ENCODE assay signal across 15 cellular contexts in genomic region chr12:78118036-78118435, GRCh38.
DNase-seq lines count a peak whose midpoint lies in the region; ATAC-seq and TF ChIP-seq lines count a peak whose summit lies in the region.
"Had no signal": no experiment of that assay in that cellular context is flagged by ENCODE, and none has a peak within 500 bp of the region (broad histone marks: within the 10 kb centered on the region; RNA-seq: fewer than 3 reads in every experiment).

No MANE protein-coding gene starts in this region.

- no peaks in the 10 kb centered on the region for H3F3A ChIP-seq in PC-3 (ENCODE audit: low read length, unreplicated experiment)

- H3K27ac ChIP-seq in PC-3 (ENCODE audit: low read length) (no peak overlapping the region), hepatocyte (no peak overlapping the region), vagina (no peak overlapping the region)
- H3K27ac ChIP-seq: BLaER1 treated with 17β-estradiol and CSF1 and Interleukin-3, amounts not matched to agents 10 nM and 100 nM had no signal

- H3K9me2 ChIP-seq in PC-3 (replicated peaks; ENCODE audit: low read length) (no peaks in the 10 kb centered on the region), hepatocyte (replicated peaks; ENCODE audit: insufficient read depth) (no peaks in the 10 kb centered on the region)

- CTCF ChIA-PET in Calu3 (lab: Charles Lee) (no interaction called here), PC-3 (lab: Charles Lee) (no interaction called here)

- BruUV-seq in Calu3 (replicated peaks; lab: Mats Ljungman, UMichigan), result no TSS peak
- BruUV-seq in PC-3 (replicated peaks; lab: Mats Ljungman, UMichigan), result no TSS peak

- H3K4me3 ChIP-seq in H7 (ENCODE audit: insufficient read depth, low read depth, low read length) (no peak overlapping the region), PC-3 (ENCODE audit: low read length) (no peak overlapping the region), hepatocyte (no peak overlapping the region), vagina (no peak overlapping the region)
- H3K4me3 ChIP-seq: BLaER1 treated with 17β-estradiol and CSF1 and Interleukin-3, amounts not matched to agents 10 nM and 100 nM had no signal

- H3K9ac ChIP-seq in PC-3 (ENCODE audit: low read length), result no peak overlapping the region
- H3K9ac ChIP-seq: BLaER1 treated with 17β-estradiol and CSF1 and Interleukin-3, amounts not matched to agents 10 nM and 100 nM had no signal

- WGBS in hepatocyte (ENCODE audit: low lambda C conversion rate, missing lambda C conversion rate), result 66% methylated on average over 6 of the region's 6 CpGs

- H3K27me3 ChIP-seq in H7 (ENCODE audit: control insufficient read depth, insufficient read depth, low read length) (no peaks in the 10 kb centered on the region), PC-3 (ENCODE audit: low read length) (no peaks in the 10 kb centered on the region), hepatocyte (no peaks in the 10 kb centered on the region), vagina (no peaks in the 10 kb centered on the region)
- H3K27me3 ChIP-seq: BLaER1 treated with 17β-estradiol and CSF1 and Interleukin-3, amounts not matched to agents 10 nM and 100 nM had no signal

- H3K27ac Mint-ChIP-seq in Calu3 (ENCODE audit: unreplicated experiment), result no peak overlapping the region
- H3K27ac Mint-ChIP-seq in activated T-helper 2 cell treated with anti-CD3 and anti-CD28 coated beads, Interferon-gamma antibody, Interleukin-2, Interleukin-4, amounts not matched to agents 10 μg/mL and 5 μg/mL and 100 μg/mL, durations not matched to agents 14 hours and 24 hours and 36 hours, result no peak overlapping the region
- H3K27ac Mint-ChIP-seq: activated CD8-positive, alpha-beta memory T cell treated with anti-CD3 and anti-CD28 coated beads, Interleukin-2, amount 10 ng/mL, durations not matched to agents 7 days and 5 days; activated naive CD4-positive, alpha-beta T cell treated with anti-CD3 and anti-CD28 coated beads, Interleukin-2, amount 50 U/mL, for 72 hours had no signal

- DNase-seq in Calu3 (peak; percentile 18), H7 (peak; percentile 18), PC-3 (no peak), hepatocyte (ENCODE audit: low spot score) (no peak), hepatic stellate cell (ENCODE audit: low spot score) (no peak), vagina (ENCODE audit: extremely low spot score in 2 of 2) (no peak), GOT3 (lab: John Stamatoyannopoulos, UW) (no peak)
- DNase-seq in activated T-helper 2 cell treated with anti-CD3 and anti-CD28 coated beads, Interferon-gamma antibody, Interleukin-2, Interleukin-4, amounts not matched to agents 10 μg/mL and 5 μg/mL and 100 μg/mL, durations not matched to agents 14 hours and 24 hours and 36 hours (ENCODE audit: low spot score), result no peak
- DNase-seq: activated CD8-positive, alpha-beta memory T cell treated with anti-CD3 and anti-CD28 coated beads, Interleukin-2, amount 10 ng/mL, durations not matched to agents 7 days and 5 days; central memory CD4-positive, alpha-beta T cell; NCI-H1092 treated with DMSO at 0.1 percent for 48 hours; SHP77 treated with DMSO at 0.1 percent for 48 hours; small intestine had no signal

- H3K4me1 ChIP-seq in PC-3 (ENCODE audit: insufficient read depth, low read length) (peaks cover 8% of the 10 kb centered on the region), hepatocyte (ENCODE audit: insufficient read depth) (no peaks in the 10 kb centered on the region), vagina (no peaks in the 10 kb centered on the region)

- no peaks in the 10 kb centered on the region for H4K20me1 ChIP-seq in PC-3 (ENCODE audit: low read length)
- no peaks in the 10 kb centered on the region for H4K20me1 ChIP-seq in hepatocyte (ENCODE audit: insufficient read depth, poor library complexity, severe bottlenecking)
- H4K20me1 ChIP-seq: BLaER1 treated with 17β-estradiol and CSF1 and Interleukin-3, amounts not matched to agents 10 nM and 100 nM had no signal

- H3K4me1 Mint-ChIP-seq in Calu3 (ENCODE audit: low read depth, unreplicated experiment), result peaks cover 10% of the 10 kb centered on the region
- no peaks in the 10 kb centered on the region for H3K4me1 Mint-ChIP-seq in activated T-helper 2 cell treated with anti-CD3 and anti-CD28 coated beads, Interferon-gamma antibody, Interleukin-2, Interleukin-4, amounts not matched to agents 10 μg/mL and 5 μg/mL and 100 μg/mL, durations not matched to agents 14 hours and 24 hours and 36 hours (ENCODE audit: low read depth)
- H3K4me1 Mint-ChIP-seq: activated CD8-positive, alpha-beta memory T cell treated with anti-CD3 and anti-CD28 coated beads, Interleukin-2, amount 10 ng/mL, durations not matched to agents 7 days and 5 days had no signal

- H3K9me3 ChIP-seq in PC-3 (ENCODE audit: low read length) (no peaks in the 10 kb centered on the region), hepatocyte (ENCODE audit: low read depth) (no peaks in the 10 kb centered on the region), vagina (no peaks in the 10 kb centered on the region)

- TF ChIP-seq POLR2A in vagina (IDR thresholded peaks at IDR 0.05), result no peak

- no peaks in the 10 kb centered on the region for H3K79me2 ChIP-seq in PC-3 (ENCODE audit: low read length)
- H3K79me2 ChIP-seq in hepatocyte, result no peaks in the 10 kb centered on the region

- no peaks in the 10 kb centered on the region for H3K36me3 ChIP-seq in H7 (replicated peaks; ENCODE audit: control insufficient read depth, insufficient read depth, low read length)
- H3K36me3 ChIP-seq in PC-3 (ENCODE audit: low read depth, low read length), result no peaks in the 10 kb centered on the region
- H3K36me3 ChIP-seq in hepatocyte (replicated peaks; ENCODE audit: insufficient read depth, low read depth), result no peaks in the 10 kb centered on the region
- H3K36me3 ChIP-seq in vagina, result no peaks in the 10 kb centered on the region
- H3K36me3 ChIP-seq: BLaER1 treated with 17β-estradiol and CSF1 and Interleukin-3, amounts not matched to agents 10 nM and 100 nM had no signal

- no peak overlapping the region for H3K4me2 ChIP-seq in PC-3 (ENCODE audit: low read length)
- no peak overlapping the region for H3K4me2 ChIP-seq in hepatocyte
- H3K4me2 ChIP-seq: BLaER1 treated with 17β-estradiol and CSF1 and Interleukin-3, amounts not matched to agents 10 nM and 100 nM had no signal

- POLR2A ChIA-PET in PC-3 (lab: Charles Lee; ENCODE audit: unreplicated experiment), result no interaction called here

- intact Hi-C loops in Calu3 (cut with micrococcal nuclease; ENCODE audit: unreplicated experiment), result no loop called here
- intact Hi-C loops in PC-3 (cut with micrococcal nuclease), result no loop called here
- intact Hi-C loops in activated T-helper 2 cell treated with anti-CD3 and anti-CD28 coated beads, Interferon-gamma antibody, Interleukin-2, Interleukin-4, amounts not matched to agents 10 μg/mL and 5 μg/mL and 100 μg/mL, durations not matched to agents 14 hours and 24 hours and 36 hours (cut with micrococcal nuclease), result no loop called here
- intact Hi-C loops in vagina (cut with DNase I), result no loop called here

- peaks cover 7% of the 10 kb centered on the region for H3K9me3 Mint-ChIP-seq in Calu3 (ENCODE audit: low read depth, unreplicated experiment)
- H3K9me3 Mint-ChIP-seq in activated T-helper 2 cell treated with anti-CD3 and anti-CD28 coated beads, Interferon-gamma antibody, Interleukin-2, Interleukin-4, amounts not matched to agents 10 μg/mL and 5 μg/mL and 100 μg/mL, durations not matched to agents 14 hours and 24 hours and 36 hours, result peaks cover 7% of the 10 kb centered on the region

- no peak for TF ChIP-seq CTCF in Calu3 (IDR thresholded peaks at IDR 0.05; ENCODE audit: unreplicated experiment)
- TF ChIP-seq CTCF in PC-3 (conservative IDR thresholded peaks at IDR 0.05; ENCODE audit: low read depth, low read length), result peak; percentile 45
- TF ChIP-seq CTCF in hepatocyte (IDR thresholded peaks at IDR 0.05; ENCODE audit: poor library complexity), result peak; percentile 6
- no peak for TF ChIP-seq CTCF in vagina (IDR thresholded peaks at IDR 0.05)

- H3K4me3 Mint-ChIP-seq in Calu3 (ENCODE audit: low read depth, unreplicated experiment), result no peak overlapping the region
- H3K4me3 Mint-ChIP-seq in activated T-helper 2 cell treated with anti-CD3 and anti-CD28 coated beads, Interferon-gamma antibody, Interleukin-2, Interleukin-4, amounts not matched to agents 10 μg/mL and 5 μg/mL and 100 μg/mL, durations not matched to agents 14 hours and 24 hours and 36 hours (ENCODE audit: low read depth), result no peak overlapping the region
- H3K4me3 Mint-ChIP-seq: activated CD8-positive, alpha-beta memory T cell treated with anti-CD3 and anti-CD28 coated beads, Interleukin-2, amount 10 ng/mL, durations not matched to agents 7 days and 5 days had no signal

- no peaks in the 10 kb centered on the region for H3K36me3 Mint-ChIP-seq in Calu3 (ENCODE audit: insufficient read depth, unreplicated experiment)
- no peaks in the 10 kb centered on the region for H3K36me3 Mint-ChIP-seq in activated T-helper 2 cell treated with anti-CD3 and anti-CD28 coated beads, Interferon-gamma antibody, Interleukin-2, Interleukin-4, amounts not matched to agents 10 μg/mL and 5 μg/mL and 100 μg/mL, durations not matched to agents 14 hours and 24 hours and 36 hours (ENCODE audit: low read depth)
- H3K36me3 Mint-ChIP-seq: activated CD8-positive, alpha-beta memory T cell treated with anti-CD3 and anti-CD28 coated beads, Interleukin-2, amount 10 ng/mL, durations not matched to agents 7 days and 5 days had no signal

- H2AFZ ChIP-seq in PC-3 (ENCODE audit: low read length) (no peak overlapping the region), hepatocyte (no peak overlapping the region)

- ATAC-seq in PC-3, result no peak
- ATAC-seq: activated CD8-positive, alpha-beta memory T cell treated with anti-CD3 and anti-CD28 coated beads, Interleukin-2, amount 10 ng/mL, durations not matched to agents 7 days and 5 days; activated naive CD4-positive, alpha-beta T cell treated with anti-CD3 and anti-CD28 coated beads, Interleukin-2, amount 50 U/mL, for 72 hours had no signal

- no peaks in the 10 kb centered on the region for H3K27me3 Mint-ChIP-seq in Calu3 (ENCODE audit: unreplicated experiment)
- H3K27me3 Mint-ChIP-seq in activated T-helper 2 cell treated with anti-CD3 and anti-CD28 coated beads, Interferon-gamma antibody, Interleukin-2, Interleukin-4, amounts not matched to agents 10 μg/mL and 5 μg/mL and 100 μg/mL, durations not matched to agents 14 hours and 24 hours and 36 hours (ENCODE audit: low read depth), result no peaks in the 10 kb centered on the region
- H3K27me3 Mint-ChIP-seq: activated CD8-positive, alpha-beta memory T cell treated with anti-CD3 and anti-CD28 coated beads, Interleukin-2, amount 10 ng/mL, durations not matched to agents 7 days and 5 days had no signal

Comparison
In these comparisons a context has a peak if more than half of its experiments do, and no peak if none do; other contexts are left out.
1. DNase-seq: peak in Calu3 (single experiment) and H7 (single experiment); none in PC-3 (single experiment), hepatocyte (single experiment), hepatic stellate cell (single experiment), activated T-helper 2 cell treated with anti-CD3 and anti-CD28 coated beads, Interferon-gamma antibody, Interleukin-2, Interleukin-4, amounts not matched to agents 10 μg/mL and 5 μg/mL and 100 μg/mL, durations not matched to agents 14 hours and 24 hours and 36 hours (single experiment), vagina (0 of 2) and GOT3 (single experiment).
2. CTCF ChIP-seq: peak in PC-3 (single experiment) and hepatocyte (single experiment); none in Calu3 (single experiment) and vagina (0 of 3).